ENCODE assay signal across 17 cellular contexts in genomic region chr14:68110989-68111704, GRCh38.
DNase-seq lines count a peak whose midpoint lies in the region; ATAC-seq and TF ChIP-seq lines count a peak whose summit lies in the region.
"Had no signal": no experiment of that assay in that cellular context is flagged by ENCODE, and none has a peak within 500 bp of the region (broad histone marks: within the 10 kb centered on the region; RNA-seq: fewer than 3 reads in every experiment).

No MANE protein-coding gene starts in this region.

- no peaks in the 10 kb centered on the region for H3K36me3 ChIP-seq in SK-N-MC (ENCODE audit: insufficient read depth, low read length)
- H3K36me3 ChIP-seq: SJSA1 had no signal

- no peaks in the 10 kb centered on the region for H3K9me3 Mint-ChIP-seq in type B pancreatic cell

- H3K4me3 Mint-ChIP-seq in type B pancreatic cell, result peak overlapping the region; percentile 9
- H3K4me3 Mint-ChIP-seq: activated CD8-positive, alpha-beta T cell treated with anti-CD3 and anti-CD28 coated beads, Interleukin-2, amount 10 ng/mL, durations not matched to agents 7 days and 5 days had no signal

- H3K27me3 Mint-ChIP-seq in type B pancreatic cell, result no peaks in the 10 kb centered on the region

- peak overlapping the region; percentile 96 for H3K27ac ChIP-seq in SK-N-MC
- H3K27ac ChIP-seq: 22Rv1, foreskin keratinocyte, SJSA1 had no signal

- no peaks in the 10 kb centered on the region for H3K9me3 ChIP-seq in SK-N-MC (ENCODE audit: low read depth, low read length)
- H3K9me3 ChIP-seq: SJSA1 had no signal

- DNase-seq in NCI-H1092 treated with DMSO at 0.1 percent for 48 hours (lab: John Stamatoyannopoulos, UW) (peak; percentile 97), NCI-H1092 (lab: John Stamatoyannopoulos, UW) (no peak), SK-N-MC (ENCODE audit: low read depth, low spot score) (no peak), left colon (no peak), type B pancreatic cell (ENCODE audit: extremely low spot score, unreplicated experiment) (no peak), activated T-cell treated with anti-CD3 and anti-CD28 coated beads for 4 hours (no peak), mesenteric fat pad (ENCODE audit: low spot score) (no peak)
- DNase-seq: activated CD8-positive, alpha-beta T cell treated with anti-CD3 and anti-CD28 coated beads, Interleukin-2, amount 10 ng/mL, durations not matched to agents 7 days and 5 days; activated gamma-delta T cell; effector CD8-positive, alpha-beta T cell; midbrain; posterior cingulate gyrus; stimulated activated CD4-positive, alpha-beta T cell treated with anti-CD3 and anti-CD28 coated beads, Interleukin-2, amount 100 ng/mL, for 24 hours had no signal

- no peaks in the 10 kb centered on the region for H3K36me3 Mint-ChIP-seq in type B pancreatic cell

- no peak overlapping the region for H3K9ac ChIP-seq in SK-N-MC (ENCODE audit: insufficient read length)

- ATAC-seq in left colon (peak; percentile 76), GM19395 (IDR thresholded peaks at IDR 0.05; ENCODE audit: unreplicated experiment) (no peak)
- ATAC-seq: activated CD8-positive, alpha-beta T cell treated with anti-CD3 and anti-CD28 coated beads, Interleukin-2, amount 10 ng/mL, durations not matched to agents 7 days and 5 days; foreskin keratinocyte had no signal

- intact Hi-C loops in left colon (cut with DNase I, micrococcal nuclease), result no loop called here

- peaks cover 44% of the 10 kb centered on the region for H3K4me1 Mint-ChIP-seq in type B pancreatic cell (ENCODE audit: unreplicated experiment)

- peak overlapping the region; percentile 51 for H3K4me3 ChIP-seq in SK-N-MC
- H3K4me3 ChIP-seq: SJSA1 had no signal

- H3K27ac Mint-ChIP-seq in type B pancreatic cell, result peak overlapping the region; percentile 37
- H3K27ac Mint-ChIP-seq: activated CD8-positive, alpha-beta T cell treated with anti-CD3 and anti-CD28 coated beads, Interleukin-2, amount 10 ng/mL, durations not matched to agents 7 days and 5 days had no signal

- no peak for TF ChIP-seq CTCF in type B pancreatic cell (conservative IDR thresholded peaks at IDR 0.05)
